22 cellular contexts compared by ENCODE assay signal in the genomic region with DNA sequence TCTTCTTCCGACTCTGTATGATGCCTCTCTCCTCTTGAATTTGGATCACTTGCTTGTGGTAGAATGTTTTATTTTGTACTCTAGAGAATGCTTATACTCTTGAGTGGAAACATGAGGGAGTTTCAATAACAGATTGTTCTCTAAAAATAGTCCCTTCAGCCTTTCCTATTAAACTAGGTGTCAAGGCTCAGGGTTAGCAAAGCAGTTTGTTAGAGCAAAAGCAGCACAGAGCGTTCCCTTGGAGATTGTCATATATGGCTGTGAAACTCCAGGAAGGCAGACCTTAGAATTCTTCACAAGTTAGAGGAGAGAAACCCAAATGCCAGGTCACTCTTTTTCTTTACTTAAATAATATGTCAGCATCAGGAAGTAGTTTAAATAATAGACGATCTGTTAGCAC. TPM values are rescaled to one million over a fixed set of nuclear protein-coding genes. Genes with fewer than 3 reads are reported as not detected.
DNase-seq lines count a peak whose midpoint lies in the region; ATAC-seq and TF ChIP-seq lines count a peak whose summit lies in the region.
"Had no signal": no experiment of that assay in that cellular context is flagged by ENCODE, and none has a peak within 500 bp of the region (broad histone marks: within the 10 kb centered on the region; RNA-seq: fewer than 3 reads in every experiment).

No MANE protein-coding gene starts in this region.

- in situ Hi-C loops in gastrocnemius medialis (cut with MboI; ENCODE audit: low sequenced_read_pairs in 4 of 4): no loop called here

- no peak overlapping the region for H3K9ac ChIP-seq in mucosa of rectum (ENCODE audit: low read depth in 1 of 2, low read length in 2 of 2)
- H3K9ac ChIP-seq: BLaER1 treated with 17β-estradiol and CSF1 and Interleukin-3, amounts not matched to agents 10 nM and 100 nM had no signal

- 50 to 60% methylated on average over 3 of the region's 3 CpGs for WGBS in heart right ventricle, 2 donors

- H3K27me3 ChIP-seq in right atrium auricular region (no peaks in the 10 kb centered on the region), heart right ventricle (no peaks in the 10 kb centered on the region), mucosa of rectum (ENCODE audit: control insufficient read depth in 2 of 2, insufficient read depth in 2 of 2, low read length in 2 of 2) (no peaks in the 10 kb centered on the region), gastrocnemius medialis (no peaks in the 10 kb centered on the region), uterus (no peaks in the 10 kb centered on the region)
- H3K27me3 ChIP-seq: BLaER1 treated with 17β-estradiol and CSF1 and Interleukin-3, amounts not matched to agents 10 nM and 100 nM had no signal

- H3K4me3 ChIP-seq in right atrium auricular region (no peak overlapping the region), heart right ventricle (no peak overlapping the region), mucosa of rectum (ENCODE audit: low read length in 2 of 2) (no peak overlapping the region), gastrocnemius medialis (no peak overlapping the region), uterus (no peak overlapping the region), foreskin fibroblast (ENCODE audit: low read depth in 1 of 2, low read length in 2 of 2) (no peak overlapping the region)
- H3K4me3 ChIP-seq: A549; BLaER1 treated with 17β-estradiol and CSF1 and Interleukin-3, amounts not matched to agents 10 nM and 100 nM; GM12878 had no signal

- ATAC-seq in heart right ventricle (no peak), gastrocnemius medialis (no peak), GM19452 (IDR thresholded peaks at IDR 0.05; ENCODE audit: unreplicated experiment) (no peak), GM19351 (IDR thresholded peaks at IDR 0.05; ENCODE audit: unreplicated experiment) (no peak)
- ATAC-seq: A549, GM12878, HepG2 had no signal

- peak overlapping the region; percentile 61 to 74 for H3K27ac ChIP-seq in right atrium auricular region
- H3K27ac ChIP-seq in heart right ventricle: peak overlapping the region in 2 of 10 donors; percentile 10 to 32
- peak overlapping the region; percentile 16 to 38 for H3K27ac ChIP-seq in mucosa of rectum (ENCODE audit: low read depth in 2 of 2, low read length in 2 of 2)
- H3K27ac ChIP-seq in gastrocnemius medialis: peak overlapping the region in 3 of 4 donors; percentile 10 to 30 (median 25)
- H3K27ac ChIP-seq in uterus: peak overlapping the region; percentile 86 to 94
- H3K27ac ChIP-seq: A549; BLaER1 treated with 17β-estradiol and CSF1 and Interleukin-3, amounts not matched to agents 10 nM and 100 nM had no signal

- H3K36me3 ChIP-seq in right atrium auricular region: no peaks in the 10 kb centered on the region
- no peaks in the 10 kb centered on the region for H3K36me3 ChIP-seq in heart right ventricle
- H3K36me3 ChIP-seq in mucosa of rectum (ENCODE audit: control insufficient read depth in 2 of 2, insufficient read depth in 2 of 2, low read length in 2 of 2): no peaks in the 10 kb centered on the region
- no peaks in the 10 kb centered on the region for H3K36me3 ChIP-seq in gastrocnemius medialis
- no peaks in the 10 kb centered on the region for H3K36me3 ChIP-seq in uterus
- H3K36me3 ChIP-seq: BLaER1 treated with 17β-estradiol and CSF1 and Interleukin-3, amounts not matched to agents 10 nM and 100 nM had no signal

- H3K9me3 ChIP-seq in right atrium auricular region (no peaks in the 10 kb centered on the region), heart right ventricle (no peaks in the 10 kb centered on the region), mucosa of rectum (ENCODE audit: control insufficient read depth in 2 of 2, low read length in 2 of 2) (no peaks in the 10 kb centered on the region), gastrocnemius medialis (no peaks in the 10 kb centered on the region), uterus (no peaks in the 10 kb centered on the region)
- H3K9me3 ChIP-seq: A549; BLaER1 treated with 17β-estradiol and CSF1 and Interleukin-3, amounts not matched to agents 10 nM and 100 nM had no signal

- intact Hi-C loops in heart right ventricle (cut with DNase I) (no loop called here), gastrocnemius medialis (cut with DNase I; ENCODE audit: low total_unique reads) (loop anchor here (5.0 kb wide), 1 partner anchor 64 kb away; no protein-coding TSS in a partner anchor), uterus (cut with DNase I; ENCODE audit: low total_unique reads) (no loop called here)

- DNase-seq in right atrium auricular region (ENCODE audit: low spot score) (no peak), heart right ventricle (no peak), gastrocnemius medialis (no peak), uterus (peak in 1 of 2 donors; percentile 62), foreskin fibroblast (no peak)
- DNase-seq: DND-41; GDM1; GOT3; KG1; NCI-H1417 treated with DMSO at 0.1 percent for 48 hours; NCI-H1930; NCI-H526 treated with DMSO at 0.1 percent for 48 hours; NK-92 treated with Interleukin-12 subunit alpha and Interleukin-12 subunit beta, amount 100 ng/mL, for 24 hours; OCI-M1 had no signal

- TF ChIP-seq POLR2A in gastrocnemius medialis (IDR thresholded peaks at IDR 0.05) (no peak), uterus (IDR thresholded peaks at IDR 0.05) (no peak)

- TF ChIP-seq CTCF in right atrium auricular region (IDR thresholded peaks at IDR 0.05) (no peak), heart right ventricle (IDR thresholded peaks at IDR 0.05) (no peak), gastrocnemius medialis (IDR thresholded peaks at IDR 0.05 in 4 of 5, conservative IDR thresholded peaks at IDR 0.05 in 1 of 5) (no peak), uterus (IDR thresholded peaks at IDR 0.05) (no peak), foreskin fibroblast (IDR thresholded peaks at IDR 0.05; ENCODE audit: low read depth, low read length) (no peak)

- H3K4me1 ChIP-seq in right atrium auricular region (peaks cover 0 to 89% of the 10 kb centered on the region in 2 donors), heart right ventricle (peaks cover 0 to 52% (median 27%) of the 10 kb centered on the region in 9 donors), mucosa of rectum (ENCODE audit: control insufficient read depth in 2 of 2, insufficient read depth in 2 of 2, low read length in 2 of 2) (peaks cover 0 to 13% of the 10 kb centered on the region in 2 donors), gastrocnemius medialis (peaks cover 15 to 35% of the 10 kb centered on the region in 2 donors), uterus (peaks cover 26 to 61% of the 10 kb centered on the region in 2 donors)
- H3K4me1 ChIP-seq: A549; BLaER1 treated with 17β-estradiol and CSF1 and Interleukin-3, amounts not matched to agents 10 nM and 100 nM had no signal

RNA-seq across cellular contexts. Expression of a gene that starts 33.0 kb away (rescaled TPM):
- 10 to 100 TPM; 28.8 to 32.5 TPM for total RNA-seq in right atrium auricular region
- 10 to 100 TPM in 3 of 10 donors, 1 to 10 TPM in 7; 2.3 to 11.8 (median 5.0) TPM for total RNA-seq in heart right ventricle
- polyA plus RNA-seq in heart right ventricle: 1 to 10 TPM; 6.5 to 7.3 TPM
- total RNA-seq in gastrocnemius medialis: 1 to 10 TPM; 4.9 to 9.9 (median 8.7) TPM
- 100 to 1,000 TPM in 3 of 4 donors, 10 to 100 TPM in 1; 42.7 to 204 (median 138) TPM for total RNA-seq in uterus
- total RNA-seq: GM12878, HepG2, RPMI7951 had no signal
- polyA plus RNA-seq: HepG2 had no signal
